In genomic region chr11:46367244-46367915, GRCh38 we compare ENCODE assay signal across 9 cellular contexts. TPM values are rescaled to one million over a fixed set of nuclear protein-coding genes. Genes with fewer than 3 reads are reported as not detected.
DNase-seq lines count a peak whose midpoint lies in the region; ATAC-seq, FAIRE-seq and TF ChIP-seq lines count a peak whose summit lies in the region.
"Had no signal": no experiment of that assay in that cellular context is flagged by ENCODE, and none has a peak within 500 bp of the region (broad histone marks: within the 10 kb centered on the region; RNA-seq: fewer than 3 reads in every experiment).

No MANE protein-coding gene starts in this region.

- TF ChIP-seq CTCF in activated B cell treated with CpG ODN at 0.5 μM for 24 hours (IDR thresholded peaks at IDR 0.05) (peak; percentile 19), brain microvascular endothelial cell (IDR thresholded peaks at IDR 0.05; ENCODE audit: low read depth, low read length, missing control alignments) (peak; percentile 91), liver (IDR thresholded peaks at IDR 0.05; ENCODE audit: low read depth, low read length, missing input control) (peak; percentile 69), lower leg skin (IDR thresholded peaks at IDR 0.05) (no peak)

- TF ChIP-seq RAD21 in liver (IDR thresholded peaks at IDR 0.05), result peak; percentile 64 to 74

- H3K27ac Mint-ChIP-seq in activated B cell treated with CpG ODN at 0.5 μM for 24 hours, result no peak overlapping the region

- H3K4me3 Mint-ChIP-seq in activated B cell treated with CpG ODN at 0.5 μM for 24 hours, result no peak overlapping the region

- H3K9ac ChIP-seq in liver (ENCODE audit: low read depth in 1 of 2, low read length in 2 of 2), result no peak overlapping the region

- no peak overlapping the region for H3K4me3 ChIP-seq in brain microvascular endothelial cell (ENCODE audit: low read depth, low read length)
- H3K4me3 ChIP-seq in liver (ENCODE audit: low read depth in 1 of 3, low read length in 3 of 3), result no peak overlapping the region
- H3K4me3 ChIP-seq in lower leg skin (ENCODE audit: low read depth, poor library complexity, severe bottlenecking), result no peak overlapping the region

- peaks cover 10% of the 10 kb centered on the region for H3K4me1 Mint-ChIP-seq in activated B cell treated with CpG ODN at 0.5 μM for 24 hours

- FAIRE-seq in HTR-8/SVneo (lab: Jason Lieb, UNC), result peak; percentile 93

- peaks cover 0 to 12% (median 6%) of the 10 kb centered on the region in 4 donors for H3K4me1 ChIP-seq in liver (ENCODE audit: control insufficient read depth in 4 of 4, insufficient read depth in 4 of 4, low read length in 3 of 4)

- no peaks in the 10 kb centered on the region for H3K27me3 Mint-ChIP-seq in activated B cell treated with CpG ODN at 0.5 μM for 24 hours

- POLR2A ChIA-PET in activated B cell treated with CpG ODN at 0.5 μM for 24 hours (lab: Charles Lee), result no interaction called here

- in situ Hi-C loops in ACHN (cut with HindIII; ENCODE audit: low pct_ligation_motif_present, low pct_unique_long_range_greater_than_20kb, low sequenced_read_pairs), result no loop called here
- in situ Hi-C loops in brain microvascular endothelial cell (cut with HindIII; ENCODE audit: low pct_ligation_motif_present, low sequenced_read_pairs), result no loop called here

- TF ChIP-seq POLR2A in lower leg skin (IDR thresholded peaks at IDR 0.05), result no peak

- CTCF ChIA-PET in activated B cell treated with CpG ODN at 0.5 μM for 24 hours (lab: Charles Lee), result interaction anchor here (0.6 to 2.1 kb wide), 4 partner anchors 8 to 128 kb away, joined by 3 to 8 read pairs (median 4); partner anchors contain the start of gene DGKZ

- H3K9me3 Mint-ChIP-seq in activated B cell treated with CpG ODN at 0.5 μM for 24 hours, result no peaks in the 10 kb centered on the region

- H3K27ac ChIP-seq in brain microvascular endothelial cell, result no peak overlapping the region
- H3K27ac ChIP-seq in liver (ENCODE audit: low read depth in 1 of 2, low read length in 2 of 2), result no peak overlapping the region

- peaks cover 28% of the 10 kb centered on the region for H3K36me3 Mint-ChIP-seq in activated B cell treated with CpG ODN at 0.5 μM for 24 hours (ENCODE audit: low read depth)

- no peaks in the 10 kb centered on the region for H3K27me3 ChIP-seq in brain microvascular endothelial cell (replicated peaks)
- H3K27me3 ChIP-seq in liver (ENCODE audit: control insufficient read depth in 4 of 4, insufficient read depth in 4 of 4, low read length in 3 of 4), result no peaks in the 10 kb centered on the region

- 53% methylated on average over 32 of the region's 32 CpGs for WGBS in liver
- 14 to 32% methylated on average over 22 to 29 of the region's 32 CpGs for WGBS in lower leg skin, 2 donors

- peaks cover 23% of the 10 kb centered on the region for H3K36me3 ChIP-seq in brain microvascular endothelial cell (replicated peaks)
- peaks cover 0 to 18% (median 7%) of the 10 kb centered on the region in 4 donors for H3K36me3 ChIP-seq in liver (ENCODE audit: control insufficient read depth in 4 of 4, insufficient read depth in 3 of 4, low read depth in 1 of 4, low read length in 3 of 4)

- intact Hi-C loops in activated B cell treated with CpG ODN at 0.5 μM for 24 hours (cut with micrococcal nuclease), result loop anchor here (1.0 kb wide), 3 partner anchors 20 to 128 kb away; partner anchors contain the start of gene DGKZ
- intact Hi-C loops in lower leg skin (cut with DNase I; ENCODE audit: low total_unique reads), result no loop called here

- ATAC-seq in GM18511 (IDR thresholded peaks at IDR 0.05; ENCODE audit: unreplicated experiment) (peak; percentile 76), activated B cell treated with CpG ODN at 0.5 μM for 24 hours (ENCODE audit: low read depth) (peak; percentile 84)

- DNase-seq in ACHN (peak; percentile 37), HTR-8/SVneo (ENCODE audit: insufficient read length, low spot score) (no peak), activated B cell treated with CpG ODN at 0.5 μM for 24 hours (peak; percentile 62), brain microvascular endothelial cell (no peak), lower leg skin (ENCODE audit: low spot score in 2 of 2) (no peak)
- peak; percentile 61 to 63 for DNase-seq in stimulated activated CD8-positive, alpha-beta memory T cell treated with anti-CD3 and anti-CD28 coated beads, Interleukin-2, amount 100 ng/mL, for 1 hour (ENCODE audit: low read depth in 2 of 2)

- no peaks in the 10 kb centered on the region for H3K9me3 ChIP-seq in liver (ENCODE audit: control insufficient read depth in 4 of 4, low read length in 3 of 4)

TF ChIP-seq in liver, 16 proteins besides CTCF, POLR2A, EP300 and RAD21:
- TF ChIP-seq FOXA1 (IDR thresholded peaks at IDR 0.05), result no peak
- TF ChIP-seq JUND (IDR thresholded peaks at IDR 0.05), result no peak
- TF ChIP-seq ZBTB33 (IDR thresholded peaks at IDR 0.05), result no peak
- TF ChIP-seq EGR1 (IDR thresholded peaks at IDR 0.05; ENCODE audit: low read depth in 2 of 2), result no peak
- no peak for TF ChIP-seq YY1 (IDR thresholded peaks at IDR 0.05)
- no peak for TF ChIP-seq FOXA2 (IDR thresholded peaks at IDR 0.05)
- TF ChIP-seq REST (IDR thresholded peaks at IDR 0.05), result no peak
- no peak for TF ChIP-seq ATF3 (IDR thresholded peaks at IDR 0.05)
- TF ChIP-seq HNF4G (IDR thresholded peaks at IDR 0.05), result no peak
- no peak for TF ChIP-seq HNF4A (conservative IDR thresholded peaks at IDR 0.05)
- no peak for TF ChIP-seq SP1 (IDR thresholded peaks at IDR 0.05)
- no peak for TF ChIP-seq GABPA (IDR thresholded peaks at IDR 0.05 in 1 of 2, conservative IDR thresholded peaks at IDR 0.05 in 1 of 2)
- no peak for TF ChIP-seq NR2F2 (IDR thresholded peaks at IDR 0.05)
- TF ChIP-seq MAX (IDR thresholded peaks at IDR 0.05), result no peak
- TF ChIP-seq TAF1 (conservative IDR thresholded peaks at IDR 0.05), result no peak

RNA-seq across cellular contexts. Expression of gene MDK, which starts 14.1 kb away (rescaled TPM):
- total RNA-seq in activated B cell treated with CpG ODN at 0.5 μM for 24 hours (0.55 and 0.78 TPM in 2 replicates), liver (10 to 100 TPM in 1 of 2 donors, 1 to 10 TPM in 1; 2.3 to 41.8 TPM), lower leg skin (10 to 100 TPM in 3 of 4 donors, 1 to 10 TPM in 1; 6.0 to 19.4 (median 12.0) TPM)
- 10 to 100 TPM in 1 of 2 donors, 1 to 10 TPM in 1; 9.3 to 17.8 TPM for polyA plus RNA-seq in liver

RNA-seq across cellular contexts. Expression of gene DGKZ, which starts 20.1 kb away (rescaled TPM):
- total RNA-seq in activated B cell treated with CpG ODN at 0.5 μM for 24 hours (48.1 and 53.6 TPM in 2 replicates), liver (10 to 100 TPM; 15.5 to 24.3 TPM), lower leg skin (10 to 100 TPM; 41.8 to 86.4 (median 60.3) TPM)
- polyA plus RNA-seq in liver, result 10 to 100 TPM in 1 of 2 donors, 1 to 10 TPM in 1; 4.6 to 13.3 TPM

RNA-seq across cellular contexts. Expression of gene CHRM4, which starts 24.2 kb away (rescaled TPM):
- total RNA-seq in activated B cell treated with CpG ODN at 0.5 μM for 24 hours (0.35 and 0.42 TPM in 2 replicates), liver (under 1 TPM; 0.08 to 0.09 TPM), lower leg skin (1 to 10 TPM; 1.2 to 8.1 (median 3.3) TPM)
- polyA plus RNA-seq in liver, result not detected
- total RNA-seq: renal cortical epithelial cell had no signal

Comparison
In these comparisons a context has a peak if more than half of its experiments do, and no peak if none do; other contexts are left out.
1. DNase-seq: peak in ACHN (single experiment), activated B cell treated with CpG ODN at 0.5 μM for 24 hours (single experiment) and stimulated activated CD8-positive, alpha-beta memory T cell treated with anti-CD3 and anti-CD28 coated beads, Interleukin-2, amount 100 ng/mL, for 1 hour (2 of 2); none in HTR-8/SVneo (single experiment), brain microvascular endothelial cell (single experiment) and lower leg skin (0 of 2).
2. CTCF ChIP-seq: peak in activated B cell treated with CpG ODN at 0.5 μM for 24 hours (single experiment), brain microvascular endothelial cell (single experiment) and liver (single experiment); none in lower leg skin (0 of 3).